Comparison of ENCODE assay signal across 13 cellular contexts in the genomic region with DNA sequence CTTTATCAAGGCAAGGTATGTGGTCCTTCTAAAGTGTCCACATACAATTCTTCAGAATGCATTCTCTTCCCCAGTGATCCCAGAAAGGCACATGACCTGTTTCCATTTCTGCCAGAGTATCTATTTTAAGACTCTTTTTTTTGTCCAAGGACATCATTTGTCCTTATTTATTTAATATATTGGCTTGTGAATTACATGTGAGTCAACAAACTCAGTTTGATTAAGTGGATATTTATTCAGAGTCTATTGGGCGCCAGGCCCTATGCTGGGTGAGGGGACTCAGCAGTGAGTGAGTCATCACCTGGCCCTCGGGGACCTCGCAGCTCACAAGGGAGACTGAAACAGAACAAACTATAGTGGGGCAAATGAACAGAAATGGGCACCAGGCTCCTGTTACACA.
DNase-seq lines count a peak whose midpoint lies in the region; ATAC-seq and TF ChIP-seq lines count a peak whose summit lies in the region.
"Had no signal": no experiment of that assay in that cellular context is flagged by ENCODE, and none has a peak within 500 bp of the region (broad histone marks: within the 10 kb centered on the region; RNA-seq: fewer than 3 reads in every experiment).

No MANE protein-coding gene starts in this region.

- no peaks in the 10 kb centered on the region for H3K4me1 Mint-ChIP-seq in activated CD4-positive, alpha-beta T cell treated with anti-CD3 and anti-CD28 coated beads, Interleukin-2, amount 10 ng/mL, durations not matched to agents 24 days and 14 days
- no peaks in the 10 kb centered on the region for H3K4me1 Mint-ChIP-seq in activated CD4-positive, alpha-beta T cell treated with anti-CD3 and anti-CD28 coated beads for 36 hours
- H3K4me1 Mint-ChIP-seq in brain: peaks cover 14% of the 10 kb centered on the region
- no peaks in the 10 kb centered on the region for H3K4me1 Mint-ChIP-seq in type B pancreatic cell (ENCODE audit: unreplicated experiment)
- H3K4me1 Mint-ChIP-seq: mesothelial cell of epicardium had no signal

- no peaks in the 10 kb centered on the region for H3K27me3 Mint-ChIP-seq in activated CD4-positive, alpha-beta T cell treated with anti-CD3 and anti-CD28 coated beads, Interleukin-2, amount 10 ng/mL, durations not matched to agents 24 days and 14 days
- H3K27me3 Mint-ChIP-seq in activated CD4-positive, alpha-beta T cell treated with anti-CD3 and anti-CD28 coated beads for 36 hours: no peaks in the 10 kb centered on the region
- H3K27me3 Mint-ChIP-seq in brain: peaks cover 7% of the 10 kb centered on the region
- no peaks in the 10 kb centered on the region for H3K27me3 Mint-ChIP-seq in type B pancreatic cell

- no peak for ATAC-seq in activated CD4-positive, alpha-beta T cell treated with anti-CD3 and anti-CD28 coated beads for 36 hours
- ATAC-seq in left colon: no peak

- intact Hi-C loops in activated CD4-positive, alpha-beta T cell treated with anti-CD3 and anti-CD28 coated beads, Interleukin-2, amount 10 ng/mL, durations not matched to agents 24 days and 14 days (cut with micrococcal nuclease): no loop called here
- intact Hi-C loops in activated CD4-positive, alpha-beta T cell treated with anti-CD3 and anti-CD28 coated beads for 36 hours (cut with DNase I, micrococcal nuclease): no loop called here
- intact Hi-C loops in left colon (cut with DNase I, micrococcal nuclease): no loop called here

- peaks cover 4% of the 10 kb centered on the region for H3K9me3 Mint-ChIP-seq in activated CD4-positive, alpha-beta T cell treated with anti-CD3 and anti-CD28 coated beads, Interleukin-2, amount 10 ng/mL, durations not matched to agents 24 days and 14 days
- peaks cover 6% of the 10 kb centered on the region for H3K9me3 Mint-ChIP-seq in activated CD4-positive, alpha-beta T cell treated with anti-CD3 and anti-CD28 coated beads for 36 hours (ENCODE audit: low read depth)
- H3K9me3 Mint-ChIP-seq in brain: peaks cover 0 to 7% (median 3%) of the 10 kb centered on the region in 5 experiments
- H3K9me3 Mint-ChIP-seq in type B pancreatic cell: no peaks in the 10 kb centered on the region

- CTCF ChIA-PET in activated CD4-positive, alpha-beta T cell treated with anti-CD3 and anti-CD28 coated beads for 36 hours (lab: Charles Lee): interaction anchor here (0.7 kb wide), 1 partner anchor 1117 kb away, joined by 3 read pairs; no protein-coding TSS in a partner anchor

- TF ChIP-seq CTCF in brain (conservative IDR thresholded peaks at IDR 0.05): no peak
- no peak for TF ChIP-seq CTCF in type B pancreatic cell (conservative IDR thresholded peaks at IDR 0.05)

- POLR2A ChIA-PET in activated CD4-positive, alpha-beta T cell treated with anti-CD3 and anti-CD28 coated beads for 36 hours (lab: Charles Lee): no interaction called here

- no peak overlapping the region for H3K4me3 Mint-ChIP-seq in activated CD4-positive, alpha-beta T cell treated with anti-CD3 and anti-CD28 coated beads, Interleukin-2, amount 10 ng/mL, durations not matched to agents 24 days and 14 days
- H3K4me3 Mint-ChIP-seq in activated CD4-positive, alpha-beta T cell treated with anti-CD3 and anti-CD28 coated beads for 36 hours: no peak overlapping the region
- no peak overlapping the region for H3K4me3 Mint-ChIP-seq in brain
- no peak overlapping the region for H3K4me3 Mint-ChIP-seq in type B pancreatic cell
- H3K4me3 Mint-ChIP-seq: mesothelial cell of epicardium had no signal

- no peaks in the 10 kb centered on the region for H3K36me3 Mint-ChIP-seq in activated CD4-positive, alpha-beta T cell treated with anti-CD3 and anti-CD28 coated beads, Interleukin-2, amount 10 ng/mL, durations not matched to agents 24 days and 14 days (ENCODE audit: low read depth)
- peaks cover 6% of the 10 kb centered on the region for H3K36me3 Mint-ChIP-seq in activated CD4-positive, alpha-beta T cell treated with anti-CD3 and anti-CD28 coated beads for 36 hours (ENCODE audit: low read depth)
- H3K36me3 Mint-ChIP-seq in brain (peaks cover 59% of the 10 kb centered on the region), type B pancreatic cell (peaks cover 10% of the 10 kb centered on the region)

- peak; percentile 48 for DNase-seq in activated CD4-positive, alpha-beta T cell treated with anti-CD3 and anti-CD28 coated beads, Interleukin-2, amount 10 ng/mL, durations not matched to agents 24 days and 14 days
- no peak for DNase-seq in activated CD4-positive, alpha-beta T cell treated with anti-CD3 and anti-CD28 coated beads for 36 hours
- DNase-seq in left colon (peak; percentile 8 to 33), 8988T (no peak), type B pancreatic cell (ENCODE audit: extremely low spot score, unreplicated experiment) (no peak), HT-29 (ENCODE audit: low spot score) (no peak), cerebellar nuclear complex (lab: John Stamatoyannopoulos, UW) (no peak)
- DNase-seq: activated naive CD4-positive, alpha-beta T cell treated with anti-CD3 and anti-CD28 coated beads, Interleukin-2, amount 50 U/mL, for 16 hours; EL; NCI-H1694 treated with DMSO at 0.1 percent for 48 hours; T1000 had no signal

- no peak overlapping the region for H3K27ac Mint-ChIP-seq in activated CD4-positive, alpha-beta T cell treated with anti-CD3 and anti-CD28 coated beads, Interleukin-2, amount 10 ng/mL, durations not matched to agents 24 days and 14 days
- H3K27ac Mint-ChIP-seq in activated CD4-positive, alpha-beta T cell treated with anti-CD3 and anti-CD28 coated beads for 36 hours: no peak overlapping the region
- peak overlapping the region in 3 of 5 experiments; percentile 20 to 65 (median 46) for H3K27ac Mint-ChIP-seq in brain
- H3K27ac Mint-ChIP-seq in type B pancreatic cell: no peak overlapping the region
- H3K27ac Mint-ChIP-seq: mesothelial cell of epicardium had no signal

Comparison
In these comparisons a context has a peak if more than half of its experiments do, and no peak if none do; other contexts are left out.
1. DNase-seq: peak in activated CD4-positive, alpha-beta T cell treated with anti-CD3 and anti-CD28 coated beads, Interleukin-2, amount 10 ng/mL, durations not matched to agents 24 days and 14 days (single experiment) and left colon (2 of 2); none in activated CD4-positive, alpha-beta T cell treated with anti-CD3 and anti-CD28 coated beads for 36 hours (single experiment), 8988T (single experiment), type B pancreatic cell (single experiment), HT-29 (single experiment) and cerebellar nuclear complex (0 of 2).
2. H3K27ac Mint-ChIP-seq: peak in brain (3 of 5); none in activated CD4-positive, alpha-beta T cell treated with anti-CD3 and anti-CD28 coated beads, Interleukin-2, amount 10 ng/mL, durations not matched to agents 24 days and 14 days (single experiment), activated CD4-positive, alpha-beta T cell treated with anti-CD3 and anti-CD28 coated beads for 36 hours (single experiment) and type B pancreatic cell (single experiment).